Comparison of ENCODE assay signal across 8 cellular contexts in the genomic region with DNA sequence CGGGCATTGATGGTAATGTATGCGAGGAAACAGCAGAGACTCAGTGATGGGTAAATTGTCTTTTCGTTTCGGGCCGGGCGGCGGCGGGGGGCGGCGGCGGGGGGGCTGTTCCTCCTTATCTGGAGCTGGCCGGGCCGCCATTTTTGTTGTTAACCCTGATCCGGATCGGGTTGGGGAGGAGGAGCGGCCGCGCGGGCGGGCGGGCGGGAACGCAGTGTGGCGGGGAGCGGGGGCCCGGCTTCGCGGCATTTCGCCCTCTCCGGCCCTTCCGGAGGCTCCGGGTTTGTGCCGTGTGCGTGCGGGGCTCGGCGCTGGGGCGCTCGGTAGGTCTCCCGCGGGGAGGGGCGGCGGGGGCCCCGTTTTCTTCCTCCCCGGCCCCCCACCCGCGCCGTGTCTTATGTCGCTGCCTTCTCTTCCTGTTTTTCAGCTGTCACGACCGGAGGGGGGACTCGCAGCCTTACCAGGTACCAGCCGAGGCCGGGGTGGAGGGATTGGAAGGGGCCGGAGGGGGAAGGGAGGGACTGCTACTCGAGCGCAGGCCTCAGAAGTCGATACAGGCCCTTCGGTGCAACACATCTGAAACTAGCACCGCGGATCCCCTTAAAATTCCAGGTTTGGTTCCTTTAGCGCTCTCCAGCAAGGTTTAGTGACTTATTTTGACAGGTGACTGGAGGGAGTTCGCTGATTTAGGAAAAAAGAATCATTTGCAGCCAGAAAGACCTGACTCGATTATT. TPM values are rescaled to one million over a fixed set of nuclear protein-coding genes. Genes with fewer than 3 reads are reported as not detected.
DNase-seq lines count a peak whose midpoint lies in the region; ATAC-seq, FAIRE-seq and TF ChIP-seq lines count a peak whose summit lies in the region.

No MANE protein-coding gene starts in this region.

- peak overlapping the region; percentile 82 to 86 for H3K4me3 ChIP-seq in CD4-positive, alpha-beta memory T cell (ENCODE audit: low read length in 2 of 2)
- H3K4me3 ChIP-seq in Loucy (ENCODE audit: low read length, poor library complexity, severe bottlenecking) (peak overlapping the region; percentile 100), HepG2 (replicated peaks in 1 of 3; ENCODE audit: insufficient read depth in 1 of 3, low read depth in 2 of 3, low read length in 3 of 3) (peak overlapping the region; percentile 94 to 98 (median 98))

- H3K4me2 ChIP-seq in Loucy (ENCODE audit: low read depth, low read length, poor library complexity, severe bottlenecking) (peak overlapping the region; percentile 98), HepG2 (ENCODE audit: low read depth, low read length) (peak overlapping the region; percentile 85)

- H3K79me2 ChIP-seq in Loucy (ENCODE audit: insufficient read depth, low read length): peaks cover 75% of the 10 kb centered on the region
- H3K79me2 ChIP-seq in HepG2 (ENCODE audit: insufficient read depth, low read length): peaks cover 58% of the 10 kb centered on the region

- TF ChIP-seq POLR2A in HepG2 (IDR thresholded peaks at IDR 0.05; ENCODE audit: insufficient read depth in 1 of 2, low read depth in 2 of 2, low read length in 2 of 2): no peak

- H3K27me3 ChIP-seq in CD4-positive, alpha-beta memory T cell (ENCODE audit: insufficient read depth, low read length): no peaks in the 10 kb centered on the region
- H3K27me3 ChIP-seq in Loucy (ENCODE audit: insufficient read depth, low read length, poor library complexity, severe bottlenecking) (no peaks in the 10 kb centered on the region), HepG2 (ENCODE audit: control insufficient read depth in 1 of 2, insufficient read depth in 2 of 2, low read length in 2 of 2) (no peaks in the 10 kb centered on the region; a peak in 1 of 5 replicates)

- in situ Hi-C loops in HepG2 (cut with HindIII; ENCODE audit: extremely low pct_ligation_motif_present, low pct_unique_long_range_greater_than_20kb): loop anchor here (10.0 kb wide), 1 partner anchor 99 kb away; no protein-coding TSS in a partner anchor

- TF ChIP-seq RAD21 in HepG2 (CRISPR knock-in tag; IDR thresholded peaks at IDR 0.05): no peak

- peak overlapping the region; percentile 93 to 100 (median 99) for H3K27ac Mint-ChIP-seq in CD4-positive, alpha-beta memory T cell

- TF ChIP-seq EP300 in HepG2 (IDR thresholded peaks at IDR 0.05; ENCODE audit: low read depth in 2 of 2, low read length in 2 of 2) (no peak), HepG2 (CRISPR knock-in tag; IDR thresholded peaks at IDR 0.05; ENCODE audit: borderline replicate concordance) (no peak; the same call in 1 of the 2 replicates)

- FAIRE-seq in HepG2 (lab: Jason Lieb, UNC): no peak

- peaks cover 44 to 80% (median 64%) of the 10 kb centered on the region in 4 donors for H3K4me1 Mint-ChIP-seq in CD4-positive, alpha-beta memory T cell

- H4K20me1 ChIP-seq in Loucy (ENCODE audit: insufficient read depth, low read length, poor library complexity, severe bottlenecking) (peaks cover 51% of the 10 kb centered on the region), HepG2 (ENCODE audit: insufficient read depth, low read length) (peaks cover 14% of the 10 kb centered on the region; the same call in 1 of the 2 replicates)

- CTCF ChIA-PET in CD4-positive, alpha-beta memory T cell (lab: Charles Lee; ENCODE audit: partially characterized antibody): no interaction called here
- CTCF ChIA-PET in HepG2 (lab: Yijun Ruan, JAX; ENCODE audit: low intra/inter-chr PET ratio, low total read pairs): no interaction called here

- peaks cover 29 to 58% of the 10 kb centered on the region in 2 donors for H3K36me3 Mint-ChIP-seq in CD4-positive, alpha-beta memory T cell

- H3K27me3 Mint-ChIP-seq in CD4-positive, alpha-beta memory T cell: no peaks in the 10 kb centered on the region

- peaks cover 58% of the 10 kb centered on the region for H3K4me1 ChIP-seq in CD4-positive, alpha-beta memory T cell (ENCODE audit: insufficient read depth, low read length)
- peaks cover 54% of the 10 kb centered on the region for H3K4me1 ChIP-seq in Loucy (ENCODE audit: insufficient read depth, low read length, poor library complexity, severe bottlenecking)
- H3K4me1 ChIP-seq in HepG2 (ENCODE audit: insufficient read depth, low read length): peaks cover 44% of the 10 kb centered on the region

- peak overlapping the region; percentile 99 for H3K27ac ChIP-seq in CD4-positive, alpha-beta memory T cell (ENCODE audit: low read depth, low read length)
- H3K27ac ChIP-seq in HepG2 (ENCODE audit: extremely low read length, insufficient read depth, low read length): peak overlapping the region; percentile 87

- TF ChIP-seq CTCF in Loucy (conservative IDR thresholded peaks at IDR 0.05; ENCODE audit: low read length) (no peak), HepG2 (CRISPR knock-in tag; IDR thresholded peaks at IDR 0.05) (no peak)

- POLR2A ChIA-PET in CD4-positive, alpha-beta memory T cell (lab: Charles Lee; ENCODE audit: partially characterized antibody): interaction anchor here (1.6 to 5.4 kb wide), 7 partner anchors 11 to 1380 kb away, joined by 4 to 46 read pairs (median 14); partner anchors contain the start of gene YME1L1
- POLR2A ChIA-PET in HepG2 (lab: Yijun Ruan, JAX): interaction anchor here (0.9 to 1.7 kb wide), 4 partner anchors 12 to 878 kb away, joined by 3 to 4 read pairs (median 4); no protein-coding TSS in a partner anchor

- WGBS in HepG2 (ENCODE audit: low lambda C conversion rate): 1% methylated on average over 19 of the region's 64 CpGs

- BruUV-seq in HepG2 (replicated peaks; lab: Mats Ljungman, UMichigan): no TSS peak

- peak; percentile 54 to 81 (median 61) for DNase-seq in CD4-positive, alpha-beta memory T cell
- DNase-seq in activated CD4-positive, alpha-beta T cell treated with anti-CD3 and anti-CD28 coated beads, Interleukin-2, amount 50 U/mL, for 1 hour: peak; percentile 65
- DNase-seq in cortex of kidney (lab: John Stamatoyannopoulos, UW) (peak; percentile 31), HepG2 (ENCODE audit: low spot score) (peak; percentile 13)
- peak; percentile 52 for DNase-seq in stimulated activated CD4-positive, alpha-beta T cell treated with anti-CD3 and anti-CD28 coated beads, Interleukin-2, amount 100 ng/mL, for 4 hours (ENCODE audit: low read depth)

- peak overlapping the region; percentile 92 to 100 (median 94) for H3K4me3 Mint-ChIP-seq in CD4-positive, alpha-beta memory T cell

- no peaks in the 10 kb centered on the region for H3F3A ChIP-seq in Loucy (ENCODE audit: low read depth)

- H2AFZ ChIP-seq in Loucy (ENCODE audit: low read length) (peak overlapping the region; percentile 52; the same call in 1 of the 2 replicates), HepG2 (ENCODE audit: low read length) (no peak overlapping the region)

- no peaks in the 10 kb centered on the region for H3K9me3 ChIP-seq in CD4-positive, alpha-beta memory T cell (ENCODE audit: control insufficient read depth in 1 of 2, low read length in 2 of 2)
- H3K9me3 ChIP-seq in Loucy (ENCODE audit: insufficient read depth, low read depth, low read length) (no peaks in the 10 kb centered on the region), HepG2 (ENCODE audit: low read length) (no peaks in the 10 kb centered on the region)

- H3K9me2 ChIP-seq in Loucy (replicated peaks; ENCODE audit: low read depth, low read length): no peaks in the 10 kb centered on the region

- ATAC-seq in GM21576 (IDR thresholded peaks at IDR 0.05; ENCODE audit: unreplicated experiment): peak; percentile 16
- ATAC-seq in HepG2: peak; percentile 16
- ATAC-seq in GM18858 (IDR thresholded peaks at IDR 0.05; ENCODE audit: unreplicated experiment): no peak

- H3K9ac ChIP-seq in Loucy (ENCODE audit: low read depth, low read length, poor library complexity, severe bottlenecking) (peak overlapping the region; percentile 99), HepG2 (ENCODE audit: insufficient read depth, low read depth, low read length) (peak overlapping the region; percentile 96)

- H3K9me3 Mint-ChIP-seq in CD4-positive, alpha-beta memory T cell: peaks cover 0 to 4% (median 0%) of the 10 kb centered on the region in 8 donors

- intact Hi-C loops in CD4-positive, alpha-beta memory T cell (cut with micrococcal nuclease): loop anchor here (1.0 to 10.0 kb wide), 9 partner anchors 17 to 1431 kb away; partner anchors contain the start of genes ACBD5, ANKRD26, BAMBI and MASTL
- intact Hi-C loops in HepG2 (cut with micrococcal nuclease; ENCODE audit: unreplicated experiment): loop anchor here (2.0 kb wide), 1 partner anchor 101 kb away; no protein-coding TSS in a partner anchor

- peaks cover 28% of the 10 kb centered on the region for H3K36me3 ChIP-seq in CD4-positive, alpha-beta memory T cell (ENCODE audit: insufficient read depth, low read length)
- peaks cover 36% of the 10 kb centered on the region for H3K36me3 ChIP-seq in Loucy (ENCODE audit: insufficient read depth, low read length)
- H3K36me3 ChIP-seq in HepG2 (replicated peaks in 1 of 2; ENCODE audit: control insufficient read depth in 1 of 2, insufficient read depth in 2 of 2, low read length in 2 of 2): peaks cover 6 to 29% of the 10 kb centered on the region in 2 experiments

RNA-seq across cellular contexts. Expression of gene WAC, which starts 0.8 kb away (rescaled TPM):
- total RNA-seq in CD4-positive, alpha-beta memory T cell: 100 to 1,000 TPM; 170 to 174 TPM
- polyA plus RNA-seq in CD4-positive, alpha-beta memory T cell: 100 to 1,000 TPM in 1 of 2 donors, 10 to 100 TPM in 1; 44.1 to 114 TPM
- 69.1 and 70.2 TPM in 2 replicates for total RNA-seq in HepG2 (2016; rRNA removed; fragmentation: Illumina TruSeq; extraction: Trizol)
- total RNA-seq in HepG2 (2016; cell fraction: cytosol; rRNA removed; fragmentation: Illumina TruSeq; extraction: Trizol; ENCODE audit: low read depth): 22.3 and 23.3 TPM in 2 replicates
- 68.2 and 73.1 TPM in 2 replicates for total RNA-seq in HepG2 (2016; cell fraction: insoluble cytoplasmic fraction; rRNA removed; fragmentation: Illumina TruSeq; extraction: Trizol)
- total RNA-seq in HepG2 (2016; cell fraction: membrane; rRNA removed; fragmentation: Illumina TruSeq; extraction: Trizol): 51.1 and 64.4 TPM in 2 replicates
- total RNA-seq in HepG2 (2016; cell fraction: nucleus; rRNA removed; fragmentation: Illumina TruSeq; extraction: Trizol): 66.1 and 73.8 TPM in 2 replicates
- polyA plus RNA-seq in HepG2 (2011; rRNA removed): 85.2 and 96.2 TPM in 2 replicates
- polyA plus RNA-seq in HepG2 (2011; cell fraction: cytosol; rRNA removed): 48.8 and 67.1 TPM in 2 replicates
- 38.1 and 40.6 TPM in 2 replicates for polyA plus RNA-seq in HepG2 (2011; cell fraction: nucleus; rRNA removed)
- 63.9 and 73.2 TPM in 2 replicates for polyA plus RNA-seq in HepG2 (2012)
- 8.0 and 9.8 TPM in 2 replicates for polyA plus RNA-seq in HepG2 (2016; cell fraction: cytosol; fragmentation: Illumina TruSeq; extraction: Trizol; ENCODE audit: low read depth)
- polyA plus RNA-seq in HepG2 (2016; cell fraction: insoluble cytoplasmic fraction; fragmentation: Illumina TruSeq; extraction: Trizol; ENCODE audit: low read depth): 85.0 and 88.2 TPM in 2 replicates
- polyA plus RNA-seq in HepG2 (2016; cell fraction: membrane; fragmentation: Illumina TruSeq; extraction: Trizol; ENCODE audit: low read depth): 33.0 and 38.6 TPM in 2 replicates
- 68.4 and 72.1 TPM in 2 replicates for polyA plus RNA-seq in HepG2 (2016; cell fraction: nucleus; fragmentation: Illumina TruSeq; extraction: Trizol; ENCODE audit: insufficient read depth, low read depth)
- polyA minus RNA-seq in HepG2 (2011; rRNA and poly(A)+ RNA removed; ENCODE audit: low replicate concordance): 86.5 and 108 TPM in 2 replicates
- 44.2 and 45.6 TPM in 2 replicates for polyA minus RNA-seq in HepG2 (2011; cell fraction: cytosol; rRNA and poly(A)+ RNA removed)
- 145 and 151 TPM in 2 replicates for polyA minus RNA-seq in HepG2 (2011; cell fraction: nucleus; rRNA and poly(A)+ RNA removed)

Comparison
In these comparisons a context has a peak if more than half of its experiments do, and no peak if none do; other contexts are left out.
1. DNase-seq: peak in every context shown above with its lines; median percentile 65 in activated CD4-positive, alpha-beta T cell treated with anti-CD3 and anti-CD28 coated beads, Interleukin-2, amount 50 U/mL, for 1 hour; 61 in CD4-positive, alpha-beta memory T cell; 52 in stimulated activated CD4-positive, alpha-beta T cell treated with anti-CD3 and anti-CD28 coated beads, Interleukin-2, amount 100 ng/mL, for 4 hours; 31 in cortex of kidney; 13 in HepG2.